24 cellular contexts compared by ENCODE assay signal in genomic region chr5:82211855-82212572, GRCh38.
"Had no signal": no experiment of that assay in that cellular context is flagged by ENCODE, and none has a peak within 500 bp of the region (broad histone marks: within the 10 kb centered on the region; RNA-seq: fewer than 3 reads in every experiment).

No MANE protein-coding gene starts in this region.

- H3K4me2 ChIP-seq: hepatocyte had no signal

- H3K9me3 ChIP-seq: gastroesophageal sphincter, heart left ventricle, left lung, psoas muscle, spleen, testis, tibial artery had no signal

- H3K4me3 ChIP-seq: gastroesophageal sphincter, heart left ventricle, hepatocyte, left lung, psoas muscle, skin epidermis, spleen, testis, tibial artery had no signal

- H3K27me3 Mint-ChIP-seq: effector memory CD8-positive, alpha-beta T cell; naive thymus-derived CD8-positive, alpha-beta T cell; stimulated activated memory B cell treated with anti-CD40 and anti-IgM and Interleukin-4, amounts not matched to agents 10 μg/mL and 1 μg/mL and 100 μg/mL, for 72 hours; type B pancreatic cell had no signal

- H3K27ac ChIP-seq: gastroesophageal sphincter, heart left ventricle, hepatocyte, left lung, psoas muscle, skin epidermis, spleen, testis, tibial artery had no signal

- FAIRE-seq: endometrium had no signal

- H3K36me3 Mint-ChIP-seq: stimulated activated memory B cell treated with anti-CD40 and anti-IgM and Interleukin-4, amounts not matched to agents 10 μg/mL and 1 μg/mL and 100 μg/mL, for 72 hours; type B pancreatic cell had no signal

- H3K9me3 Mint-ChIP-seq: effector memory CD8-positive, alpha-beta T cell; naive thymus-derived CD8-positive, alpha-beta T cell; nephron progenitor cell; stimulated activated memory B cell treated with anti-CD40 and anti-IgM and Interleukin-4, amounts not matched to agents 10 μg/mL and 1 μg/mL and 100 μg/mL, for 72 hours; type B pancreatic cell had no signal

- H3K36me3 ChIP-seq: gastroesophageal sphincter, heart left ventricle, left lung, tibial artery had no signal

- H3K79me2 ChIP-seq: hepatocyte had no signal

- H3K4me1 ChIP-seq: gastroesophageal sphincter, left lung, spleen, testis, tibial artery had no signal

- ATAC-seq: effector memory CD8-positive, alpha-beta T cell; esophagus mucosa; gastroesophageal sphincter; heart left ventricle; left cardiac atrium; left lung; naive thymus-derived CD8-positive, alpha-beta T cell; psoas muscle; right cardiac atrium; stimulated activated memory B cell treated with anti-CD40 and anti-IgM and Interleukin-4, amounts not matched to agents 10 μg/mL and 1 μg/mL and 100 μg/mL, for 72 hours; stimulated activated naive CD8-positive, alpha-beta T cell treated with anti-CD3 and anti-CD28 coated beads, Interleukin-15, Interleukin-2, amounts not matched to agents 100 U/mL and 50 U/mL, for 24 hours had no signal

- H3K4me1 Mint-ChIP-seq: nephron progenitor cell; stimulated activated memory B cell treated with anti-CD40 and anti-IgM and Interleukin-4, amounts not matched to agents 10 μg/mL and 1 μg/mL and 100 μg/mL, for 72 hours had no signal

- H3K4me3 Mint-ChIP-seq: effector memory CD8-positive, alpha-beta T cell; naive thymus-derived CD8-positive, alpha-beta T cell; nephron progenitor cell; stimulated activated memory B cell treated with anti-CD40 and anti-IgM and Interleukin-4, amounts not matched to agents 10 μg/mL and 1 μg/mL and 100 μg/mL, for 72 hours; type B pancreatic cell had no signal

- H3K27ac Mint-ChIP-seq: effector memory CD8-positive, alpha-beta T cell; naive thymus-derived CD8-positive, alpha-beta T cell; nephron progenitor cell; stimulated activated memory B cell treated with anti-CD40 and anti-IgM and Interleukin-4, amounts not matched to agents 10 μg/mL and 1 μg/mL and 100 μg/mL, for 72 hours; type B pancreatic cell had no signal

- DNase-seq: cortex of kidney; effector memory CD8-positive, alpha-beta T cell; foreskin fibroblast; heart left ventricle; left cardiac atrium; left lung; naive thymus-derived CD8-positive, alpha-beta T cell; nephron progenitor cell; nucleus accumbens; psoas muscle; right cardiac atrium; spleen; stimulated activated CD4-positive, alpha-beta T cell treated with anti-CD3 and anti-CD28 coated beads, Interleukin-4, amount 100 ng/mL, for 4 hours; stimulated activated naive CD8-positive, alpha-beta T cell treated with anti-CD3 and anti-CD28 coated beads, Interleukin-15, Interleukin-2, amounts not matched to agents 100 U/mL and 50 U/mL, for 24 hours; substantia nigra; testis; tibial artery had no signal

- H2AFZ ChIP-seq: hepatocyte had no signal

- H3K27me3 ChIP-seq: gastroesophageal sphincter, heart left ventricle, hepatocyte, left lung, spleen, testis, tibial artery had no signal
